Comparison of ENCODE assay signal across 9 cellular contexts in the genomic region with DNA sequence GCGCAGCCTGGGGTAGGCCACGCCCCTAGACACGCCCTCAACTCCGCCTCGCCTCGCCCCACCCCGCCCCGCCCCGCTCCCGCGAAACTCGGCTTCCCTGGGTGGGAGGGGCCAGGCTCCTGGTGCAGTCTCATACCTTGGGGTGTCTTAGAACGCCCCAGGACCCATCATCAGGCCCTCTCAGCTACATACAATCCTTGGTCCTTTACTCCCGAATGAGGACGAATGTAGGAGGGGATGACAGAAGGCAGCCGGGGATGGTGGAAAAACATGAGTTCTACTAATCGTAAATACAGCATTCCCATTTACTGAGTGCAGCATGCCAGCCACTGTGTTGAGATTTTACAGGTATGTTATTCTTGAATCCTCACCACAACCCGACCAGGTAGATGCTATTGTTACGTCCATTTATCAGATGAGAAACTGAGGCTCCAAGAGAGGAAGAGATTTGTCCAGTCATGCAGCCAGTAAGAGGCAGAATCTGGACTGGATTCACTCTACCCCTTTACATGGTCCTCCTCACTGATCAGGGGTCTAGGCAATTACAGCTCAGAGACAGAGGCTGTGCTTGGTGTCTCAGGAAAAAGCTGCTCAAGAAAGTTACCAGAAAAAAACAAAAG. TPM values are rescaled to one million over a fixed set of nuclear protein-coding genes. Genes with fewer than 3 reads are reported as not detected.
DNase-seq lines count a peak whose midpoint lies in the region; ATAC-seq and TF ChIP-seq lines count a peak whose summit lies in the region.
"Had no signal": no experiment of that assay in that cellular context is flagged by ENCODE, and none has a peak within 500 bp of the region (broad histone marks: within the 10 kb centered on the region; RNA-seq: fewer than 3 reads in every experiment).

No MANE protein-coding gene starts in this region.

- no peak for DNase-seq in heart left ventricle
- DNase-seq in right cardiac atrium, result no peak
- no peak for DNase-seq in astrocyte of the spinal cord (ENCODE audit: low read depth, low spot score)
- DNase-seq in mesendoderm, result no peak
- DNase-seq in upper lobe of right lung, result no peak
- no peak for DNase-seq in NCI-H187 (lab: John Stamatoyannopoulos, UW)
- no peak for DNase-seq in A172 (ENCODE audit: low spot score)

- no peak overlapping the region for H4K8ac ChIP-seq in mesendoderm (ENCODE audit: low read depth, low read length)

- intact Hi-C loops in heart left ventricle (cut with DNase I) (no loop called here), right cardiac atrium (cut with DNase I) (no loop called here), upper lobe of right lung (cut with DNase I) (no loop called here)

- no peak overlapping the region for H2BK15ac ChIP-seq in mesendoderm (replicated peaks; ENCODE audit: low read depth)

- no peak overlapping the region for H2AK5ac ChIP-seq in mesendoderm (ENCODE audit: low read length)

- peak in 1 of 12 donors; percentile 3 for TF ChIP-seq CTCF in heart left ventricle (IDR thresholded peaks at IDR 0.05)
- no peak for TF ChIP-seq CTCF in astrocyte of the spinal cord (IDR thresholded peaks at IDR 0.05; ENCODE audit: low read depth, low read length)
- TF ChIP-seq CTCF in upper lobe of right lung (IDR thresholded peaks at IDR 0.05), result no peak

- H2BK5ac ChIP-seq in mesendoderm (ENCODE audit: low read length), result no peak overlapping the region

- no peak overlapping the region for H4K5ac ChIP-seq in mesendoderm (ENCODE audit: low read length)

- peaks cover 0 to 17% (median 2%) of the 10 kb centered on the region in 9 donors for H3K36me3 ChIP-seq in heart left ventricle
- H3K36me3 ChIP-seq in mesendoderm (ENCODE audit: control insufficient read depth, insufficient read depth, low read length), result no peaks in the 10 kb centered on the region
- no peaks in the 10 kb centered on the region for H3K36me3 ChIP-seq in upper lobe of right lung

- no peak overlapping the region for H3K18ac ChIP-seq in mesendoderm (ENCODE audit: low read length)

- peak overlapping the region; percentile 83 for H3K56ac ChIP-seq in mesendoderm (ENCODE audit: low read length)

- H3K9me3 ChIP-seq in heart left ventricle (no peaks in the 10 kb centered on the region), right cardiac atrium (ENCODE audit: control insufficient read depth, low read length) (no peaks in the 10 kb centered on the region), upper lobe of right lung (no peaks in the 10 kb centered on the region)

- no peaks in the 10 kb centered on the region for H3K79me1 ChIP-seq in mesendoderm (ENCODE audit: low read length)

- TF ChIP-seq POLR2A in heart left ventricle (IDR thresholded peaks at IDR 0.05), result no peak

- H3K4me1 ChIP-seq in heart left ventricle (peaks cover 0 to 74% (median 21%) of the 10 kb centered on the region in 12 donors), right cardiac atrium (ENCODE audit: control insufficient read depth, insufficient read depth, low read length) (peaks cover 2% of the 10 kb centered on the region), mesendoderm (ENCODE audit: control insufficient read depth, low read depth, low read length) (peaks cover 6% of the 10 kb centered on the region), upper lobe of right lung (peaks cover 31% of the 10 kb centered on the region)

- no peak overlapping the region for H3K4ac ChIP-seq in mesendoderm (ENCODE audit: low read depth, low read length)

- no peak for ATAC-seq in heart left ventricle
- ATAC-seq in right cardiac atrium, result no peak
- no peak for ATAC-seq in upper lobe of right lung
- no peak for ATAC-seq in GM18867 (IDR thresholded peaks at IDR 0.05; ENCODE audit: unreplicated experiment)

- H3K79me2 ChIP-seq in mesendoderm (ENCODE audit: control insufficient read depth, insufficient read depth, low read length), result no peaks in the 10 kb centered on the region

- H3K4me2 ChIP-seq in mesendoderm (ENCODE audit: low read length), result peak overlapping the region; percentile 68

- H3K23ac ChIP-seq in mesendoderm (ENCODE audit: low read length), result no peak overlapping the region

- WGBS in heart left ventricle, 4 donors, result 6 to 8% (median 6%) methylated on average over 18 to 19 of the region's 19 CpGs
- WGBS in right cardiac atrium, result 4% methylated on average over 19 of the region's 19 CpGs
- WGBS in mesendoderm (ENCODE audit: extremely low coverage, insufficient coverage, low lambda C conversion rate), result no CpG with 5 or more reads among the region's 19 CpGs

- H2BK120ac ChIP-seq in mesendoderm (ENCODE audit: low read depth, low read length), result no peak overlapping the region

- H3K27me3 ChIP-seq in heart left ventricle, result no peaks in the 10 kb centered on the region
- no peaks in the 10 kb centered on the region for H3K27me3 ChIP-seq in right cardiac atrium (ENCODE audit: control insufficient read depth, insufficient read depth)
- H3K27me3 ChIP-seq in mesendoderm (ENCODE audit: insufficient read depth, low read length, poor library complexity), result no peaks in the 10 kb centered on the region
- H3K27me3 ChIP-seq in upper lobe of right lung, result no peaks in the 10 kb centered on the region

- H3K4me3 ChIP-seq in heart left ventricle, result peak overlapping the region in 10 of 12 donors; percentile 53 to 89 (median 72)
- H3K4me3 ChIP-seq in right cardiac atrium (ENCODE audit: low read length), result no peak overlapping the region
- peak overlapping the region; percentile 10 for H3K4me3 ChIP-seq in astrocyte of the spinal cord (ENCODE audit: low read depth, low read length)
- H3K4me3 ChIP-seq in mesendoderm (ENCODE audit: low read length), result no peak overlapping the region
- H3K4me3 ChIP-seq in upper lobe of right lung, result peak overlapping the region; percentile 67

- in situ Hi-C loops in astrocyte of the spinal cord (cut with HindIII; ENCODE audit: low sequenced_read_pairs), result no loop called here

- H3K27ac ChIP-seq in heart left ventricle, result peak overlapping the region in 8 of 12 donors; percentile 11 to 81 (median 46)
- no peak overlapping the region for H3K27ac ChIP-seq in right cardiac atrium (ENCODE audit: low read length)
- H3K27ac ChIP-seq in mesendoderm (ENCODE audit: low read depth, low read length), result no peak overlapping the region
- peak overlapping the region; percentile 55 for H3K27ac ChIP-seq in upper lobe of right lung

- peak overlapping the region; percentile 61 for H3K9ac ChIP-seq in mesendoderm (ENCODE audit: low read length)

RNA-seq across cellular contexts. Expression of gene SH2D3C, which starts 6.8 kb away (rescaled TPM):
- total RNA-seq in heart left ventricle (10 to 100 TPM; 13.7 to 38.9 (median 16.9) TPM), right cardiac atrium (10 to 100 TPM in 3 of 4 donors, 1 to 10 TPM in 1; 9.4 to 15.5 (median 12.7) TPM), upper lobe of right lung (85.3 TPM)
- polyA plus RNA-seq in heart left ventricle (10 to 100 TPM; 21.1 to 24.8 TPM), right cardiac atrium (17.4 TPM)
- 2.0 TPM for polyA plus RNA-seq in mesendoderm (2013, experiment 1 of 2)
- 2.3 TPM for polyA plus RNA-seq in mesendoderm (2013, experiment 2 of 2)
- 1.7 and 2.1 TPM in 2 replicates for total RNA-seq in A172 (2014; rRNA removed; shearing (Covaris generic))

RNA-seq across cellular contexts. Expression of gene CDK9, which starts 14.2 kb away (rescaled TPM):
- total RNA-seq in heart left ventricle (10 to 100 TPM; 35.6 to 60.3 (median 47.8) TPM), right cardiac atrium (10 to 100 TPM; 49.0 to 62.5 (median 58.6) TPM), upper lobe of right lung (99.1 TPM)
- polyA plus RNA-seq in heart left ventricle (10 to 100 TPM; 26.2 to 30.4 TPM), right cardiac atrium (37.3 TPM)
- 50.9 TPM for polyA plus RNA-seq in mesendoderm (2013, experiment 1 of 2)
- polyA plus RNA-seq in mesendoderm (2013, experiment 2 of 2), result 48.8 TPM
- total RNA-seq in A172 (2014; rRNA removed; shearing (Covaris generic)), result 36.9 and 61.3 TPM in 2 replicates

RNA-seq across cellular contexts. Expression of gene FPGS, which starts 31.0 kb away (rescaled TPM):
- total RNA-seq in heart left ventricle (10 to 100 TPM; 39.9 to 55.1 (median 41.5) TPM), right cardiac atrium (10 to 100 TPM; 34.1 to 53.1 (median 45.6) TPM), upper lobe of right lung (68.9 TPM)
- polyA plus RNA-seq in heart left ventricle (10 to 100 TPM; 36.8 to 50.1 TPM), right cardiac atrium (30.1 TPM)
- polyA plus RNA-seq in mesendoderm (2013, experiment 1 of 2), result 34.2 TPM
- 34.4 TPM for polyA plus RNA-seq in mesendoderm (2013, experiment 2 of 2)
- 146 and 147 TPM in 2 replicates for total RNA-seq in A172 (2014; rRNA removed; shearing (Covaris generic))

RNA-seq across cellular contexts. Expression of gene TOR2A, which starts 36.6 kb away (rescaled TPM):
- total RNA-seq in heart left ventricle, result 1 to 10 TPM; 1.7 to 9.2 (median 3.3) TPM
- 1 to 10 TPM; 3.4 to 5.2 TPM for polyA plus RNA-seq in heart left ventricle
- total RNA-seq in right cardiac atrium, result 1 to 10 TPM; 3.1 to 3.9 (median 3.5) TPM
- 3.7 TPM for polyA plus RNA-seq in right cardiac atrium
- 11.5 TPM for polyA plus RNA-seq in mesendoderm (2013, experiment 1 of 2)
- 12.2 TPM for polyA plus RNA-seq in mesendoderm (2013, experiment 2 of 2)
- total RNA-seq in upper lobe of right lung, result 17.3 TPM
- 12.7 and 16.3 TPM in 2 replicates for total RNA-seq in A172 (2014; rRNA removed; shearing (Covaris generic))

RNA-seq across cellular contexts. Expression of gene TTC16, which starts 55.8 kb away (rescaled TPM):
- total RNA-seq in heart left ventricle (under 1 TPM in 8 of 9 donors, not detected in 1; 0.09 to 0.61 (median 0.24) TPM), right cardiac atrium (under 1 TPM in 3 of 4 donors, not detected in 1; 0.06 to 0.14 (median 0.11) TPM), upper lobe of right lung (0.41 TPM)
- polyA plus RNA-seq in heart left ventricle (under 1 TPM in 1 of 2 donors, not detected in 1; 0.34 TPM), right cardiac atrium (0.14 TPM)
- 0.01 TPM for polyA plus RNA-seq in mesendoderm (2013, experiment 1 of 2)
- not detected for polyA plus RNA-seq in mesendoderm (2013, experiment 2 of 2)
- 0.05 and 0.07 TPM in 2 replicates for total RNA-seq in A172 (2014; rRNA removed; shearing (Covaris generic))
- total RNA-seq: dermis microvascular lymphatic vessel endothelial cell had no signal

Comparison
In these comparisons a context has a peak if more than half of its experiments do, and no peak if none do; other contexts are left out.
1. H3K27ac ChIP-seq: peak in heart left ventricle (8 of 12) and upper lobe of right lung (single experiment); none in right cardiac atrium (single experiment) and mesendoderm (single experiment).
2. H3K4me3 ChIP-seq: peak in heart left ventricle (10 of 12), astrocyte of the spinal cord (single experiment) and upper lobe of right lung (single experiment); none in right cardiac atrium (single experiment) and mesendoderm (single experiment).